Comparison of ENCODE assay signal across 23 cellular contexts in the genomic region with DNA sequence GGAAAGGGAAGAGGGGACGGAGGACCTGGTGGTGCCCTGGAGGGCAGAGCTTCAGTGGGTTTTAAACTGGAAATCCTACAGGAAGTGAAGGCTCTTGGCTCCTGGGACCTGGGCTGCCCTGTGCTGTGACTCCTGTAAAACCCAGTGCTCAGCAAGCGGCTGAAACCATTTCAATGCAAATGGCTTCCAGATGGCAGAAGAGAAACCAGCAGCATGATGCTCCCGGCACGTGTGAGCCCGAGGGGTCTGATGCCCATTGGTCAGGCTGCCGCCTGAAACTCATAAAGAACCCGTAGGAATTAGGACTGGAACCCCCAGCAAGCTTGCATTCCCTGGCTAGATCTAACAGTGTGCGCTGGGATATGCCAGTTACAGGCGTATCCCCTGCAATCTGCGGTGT.
DNase-seq lines count a peak whose midpoint lies in the region; ATAC-seq and TF ChIP-seq lines count a peak whose summit lies in the region.
"Had no signal": no experiment of that assay in that cellular context is flagged by ENCODE, and none has a peak within 500 bp of the region (broad histone marks: within the 10 kb centered on the region; RNA-seq: fewer than 3 reads in every experiment).

No MANE protein-coding gene starts in this region.

- H3K18ac ChIP-seq in H9 (ENCODE audit: insufficient read length, low read depth, low read length): no peak overlapping the region

- peaks cover 10% of the 10 kb centered on the region for H3K27me3 Mint-ChIP-seq in H9 (ENCODE audit: low read depth)
- H3K27me3 Mint-ChIP-seq in endodermal cell (ENCODE audit: insufficient read depth): no peaks in the 10 kb centered on the region
- H3K27me3 Mint-ChIP-seq in neural progenitor cell (ENCODE audit: insufficient read depth, low read depth): no peaks in the 10 kb centered on the region

- ATAC-seq in activated CD4-positive, CD25-positive, alpha-beta regulatory T cell treated with anti-CD3 and anti-CD28 coated beads, Interleukin-2, amount 50 U/mL, for 24 hours: no peak
- ATAC-seq in HG03571 (IDR thresholded peaks at IDR 0.05; ENCODE audit: unreplicated experiment): no peak
- ATAC-seq: activated CD8-positive, alpha-beta T cell treated with anti-CD3 and anti-CD28 coated beads for 36 hours; GM12878; HepG2 had no signal

- no peak overlapping the region for H2BK120ac ChIP-seq in H9 (ENCODE audit: low read depth, low read length, poor library complexity, severe bottlenecking)

- no peak overlapping the region for H3K23ac ChIP-seq in H9 (ENCODE audit: insufficient read length, low read depth, low read length)

- H3K27ac Mint-ChIP-seq in H9: peak overlapping the region in 1 of 3 experiments; percentile 38; a peak in 2 of 7 replicates
- H3K27ac Mint-ChIP-seq in endodermal cell: no peak overlapping the region
- H3K27ac Mint-ChIP-seq in neural progenitor cell: no peak overlapping the region
- H3K27ac Mint-ChIP-seq: activated CD8-positive, alpha-beta T cell treated with anti-CD3 and anti-CD28 coated beads for 36 hours; activated naive CD8-positive, alpha-beta T cell treated with anti-CD3 and anti-CD28 coated beads, Interleukin-2, amount 10 ng/mL, durations not matched to agents 7 days and 5 days; activated T-helper 2 cell treated with anti-CD3 and anti-CD28 coated beads, Interferon-gamma antibody, Interleukin-2, Interleukin-4, amounts not matched to agents 10 μg/mL and 5 μg/mL and 100 μg/mL, durations not matched to agents 14 hours and 24 hours and 36 hours; HFFc6 had no signal

- no peaks in the 10 kb centered on the region for H4K20me1 ChIP-seq in BLaER1
- H4K20me1 ChIP-seq in H9 (ENCODE audit: control insufficient read depth, insufficient read depth, insufficient read length): no peaks in the 10 kb centered on the region
- H4K20me1 ChIP-seq in neural progenitor cell (ENCODE audit: low read depth): no peaks in the 10 kb centered on the region
- no peaks in the 10 kb centered on the region for H4K20me1 ChIP-seq in osteoblast (ENCODE audit: insufficient read depth, low read length)

- H2BK5ac ChIP-seq in H9 (ENCODE audit: insufficient read length, low read length): no peak overlapping the region

- no peak overlapping the region for H2AK5ac ChIP-seq in H9 (ENCODE audit: insufficient read length, low read length)

- H3F3A ChIP-seq in neural progenitor cell (ENCODE audit: low read depth): no peaks in the 10 kb centered on the region

- no peak overlapping the region for H4K8ac ChIP-seq in H9 (replicated peaks; ENCODE audit: insufficient read length, low read depth, low read length)

- H3K79me2 ChIP-seq in H9 (ENCODE audit: insufficient read depth, low read length) (no peaks in the 10 kb centered on the region), neural progenitor cell (ENCODE audit: low read depth) (no peaks in the 10 kb centered on the region), osteoblast (ENCODE audit: insufficient read depth, low read length) (no peaks in the 10 kb centered on the region)

- H2BK12ac ChIP-seq in H9 (ENCODE audit: insufficient read length, low read depth, low read length): no peak overlapping the region

- H3K27ac ChIP-seq in BLaER1 (peak overlapping the region; percentile 78), H9 (ENCODE audit: insufficient read length, low read depth, low read length) (no peak overlapping the region), endodermal cell (ENCODE audit: low read depth, low read length) (no peak overlapping the region), neural progenitor cell (no peak overlapping the region), osteoblast (ENCODE audit: low read depth, low read length) (no peak overlapping the region)
- H3K27ac ChIP-seq: psoas muscle, SJSA1 had no signal

- DNase-seq in H9: peak; percentile 58
- peak; percentile 55 for DNase-seq in endodermal cell
- no peak for DNase-seq in neural progenitor cell (ENCODE audit: low spot score)
- DNase-seq in osteoblast (ENCODE audit: insufficient read length, low spot score, missing footprints): no peak
- DNase-seq: activated CD4-positive, alpha-beta T cell treated with anti-CD3 and anti-CD28 coated beads for 1 hour; activated CD8-positive, alpha-beta T cell treated with anti-CD3 and anti-CD28 coated beads for 36 hours; activated naive CD8-positive, alpha-beta T cell treated with anti-CD3 and anti-CD28 coated beads, Interleukin-2, amount 10 ng/mL, durations not matched to agents 7 days and 5 days; head of caudate nucleus; HFFc6; Karpas-422; NCI-H1436; NCI-H82; psoas muscle had no signal

- no peak overlapping the region for H2BK20ac ChIP-seq in H9 (ENCODE audit: low read depth, low read length, poor library complexity, severe bottlenecking)

- H3K36me3 Mint-ChIP-seq in H9 (ENCODE audit: insufficient read depth in 1 of 3, low read depth in 3 of 3) (no peaks in the 10 kb centered on the region), endodermal cell (ENCODE audit: low read depth) (peaks cover 9% of the 10 kb centered on the region), neural progenitor cell (peaks cover 9% of the 10 kb centered on the region)
- H3K36me3 Mint-ChIP-seq: activated naive CD8-positive, alpha-beta T cell treated with anti-CD3 and anti-CD28 coated beads, Interleukin-2, amount 10 ng/mL, durations not matched to agents 7 days and 5 days had no signal

- H3K56ac ChIP-seq in H9 (ENCODE audit: insufficient read length, low read depth, low read length): no peak overlapping the region

- H3K36me3 ChIP-seq in BLaER1 (no peaks in the 10 kb centered on the region), endodermal cell (ENCODE audit: control insufficient read depth, insufficient read depth, low read length) (peaks cover 45% of the 10 kb centered on the region), neural progenitor cell (no peaks in the 10 kb centered on the region), osteoblast (ENCODE audit: insufficient read depth, low read length) (no peaks in the 10 kb centered on the region)
- H3K36me3 ChIP-seq: SJSA1, tibial nerve had no signal

- TF ChIP-seq CTCF in H9 (conservative IDR thresholded peaks at IDR 0.05): no peak
- no peak for TF ChIP-seq CTCF in endodermal cell (conservative IDR thresholded peaks at IDR 0.05)
- no peak for TF ChIP-seq CTCF in neural progenitor cell (IDR thresholded peaks at IDR 0.05)
- TF ChIP-seq CTCF in osteoblast (IDR thresholded peaks at IDR 0.05; ENCODE audit: extremely low read depth, low read depth, low read length): no peak

- no peak overlapping the region for H4K5ac ChIP-seq in H9 (ENCODE audit: insufficient read length, low read depth, low read length)

- H2AFZ ChIP-seq in H9 (ENCODE audit: low read length) (no peak overlapping the region), neural progenitor cell (replicated peaks) (no peak overlapping the region), osteoblast (ENCODE audit: low read length) (no peak overlapping the region)

- H3K23me2 ChIP-seq in H9 (ENCODE audit: insufficient read length, low read depth, low read length, poor library complexity, severe bottlenecking): no peaks in the 10 kb centered on the region

- H3K14ac ChIP-seq in H9 (ENCODE audit: insufficient read depth, low read length): no peak overlapping the region

- no peaks in the 10 kb centered on the region for H3K9me3 Mint-ChIP-seq in H9
- no peaks in the 10 kb centered on the region for H3K9me3 Mint-ChIP-seq in endodermal cell
- H3K9me3 Mint-ChIP-seq in neural progenitor cell: no peaks in the 10 kb centered on the region
- H3K9me3 Mint-ChIP-seq: activated CD8-positive, alpha-beta T cell treated with anti-CD3 and anti-CD28 coated beads for 36 hours; activated naive CD8-positive, alpha-beta T cell treated with anti-CD3 and anti-CD28 coated beads, Interleukin-2, amount 10 ng/mL, durations not matched to agents 7 days and 5 days; activated T-helper 2 cell treated with anti-CD3 and anti-CD28 coated beads, Interferon-gamma antibody, Interleukin-2, Interleukin-4, amounts not matched to agents 10 μg/mL and 5 μg/mL and 100 μg/mL, durations not matched to agents 14 hours and 24 hours and 36 hours; HFFc6 had no signal

- H3K4me3 Mint-ChIP-seq in H9 (no peak overlapping the region), endodermal cell (no peak overlapping the region), neural progenitor cell (no peak overlapping the region)
- H3K4me3 Mint-ChIP-seq: activated CD8-positive, alpha-beta T cell treated with anti-CD3 and anti-CD28 coated beads for 36 hours; activated naive CD8-positive, alpha-beta T cell treated with anti-CD3 and anti-CD28 coated beads, Interleukin-2, amount 10 ng/mL, durations not matched to agents 7 days and 5 days; CD14-positive monocyte; HFFc6 had no signal

- no peak overlapping the region for H3K4ac ChIP-seq in H9 (ENCODE audit: low read depth, low read length)

- no peak overlapping the region for H2BK15ac ChIP-seq in H9 (ENCODE audit: low read depth, low read length)

- H3K4me2 ChIP-seq in BLaER1: peak overlapping the region; percentile 86
- H3K4me2 ChIP-seq in H9 (ENCODE audit: insufficient read depth, insufficient read length, low read length): no peak overlapping the region
- H3K4me2 ChIP-seq in neural progenitor cell: peak overlapping the region; percentile 47
- H3K4me2 ChIP-seq in osteoblast (ENCODE audit: insufficient read depth, low read length): no peak overlapping the region

- no peaks in the 10 kb centered on the region for H3K9me3 ChIP-seq in BLaER1
- no peaks in the 10 kb centered on the region for H3K9me3 ChIP-seq in H9 (ENCODE audit: control insufficient read depth, low read depth, low read length)
- no peaks in the 10 kb centered on the region for H3K9me3 ChIP-seq in endodermal cell (ENCODE audit: control insufficient read depth, low read length)
- H3K9me3 ChIP-seq in neural progenitor cell (ENCODE audit: low read depth): no peaks in the 10 kb centered on the region
- H3K9me3 ChIP-seq in osteoblast (ENCODE audit: low read depth, low read length): no peaks in the 10 kb centered on the region
- H3K9me3 ChIP-seq: psoas muscle, SJSA1, tibial nerve had no signal

- H3K4me3 ChIP-seq in BLaER1: no peak overlapping the region
- no peak overlapping the region for H3K4me3 ChIP-seq in endodermal cell (ENCODE audit: low read length)
- no peak overlapping the region for H3K4me3 ChIP-seq in neural progenitor cell
- H3K4me3 ChIP-seq in osteoblast (ENCODE audit: insufficient read depth, low read length): no peak overlapping the region
- H3K4me3 ChIP-seq: GM12878, psoas muscle, SJSA1, skin epidermis, tibial nerve had no signal

- H3K79me1 ChIP-seq in H9 (ENCODE audit: insufficient read depth, low read depth, low read length, poor library complexity, severe bottlenecking): no peaks in the 10 kb centered on the region

- H3K4me1 Mint-ChIP-seq in H9: peaks cover 16% of the 10 kb centered on the region in 2 experiments
- H3K4me1 Mint-ChIP-seq in endodermal cell: peaks cover 7% of the 10 kb centered on the region
- peaks cover 22% of the 10 kb centered on the region for H3K4me1 Mint-ChIP-seq in neural progenitor cell

- peaks cover 92% of the 10 kb centered on the region for H3K4me1 ChIP-seq in BLaER1
- no peaks in the 10 kb centered on the region for H3K4me1 ChIP-seq in H9 (ENCODE audit: insufficient read depth, low read length)
- H3K4me1 ChIP-seq in endodermal cell (ENCODE audit: control insufficient read depth, insufficient read depth, low read length): peaks cover 30% of the 10 kb centered on the region
- peaks cover 12% of the 10 kb centered on the region for H3K4me1 ChIP-seq in neural progenitor cell
- peaks cover 10% of the 10 kb centered on the region for H3K4me1 ChIP-seq in osteoblast (ENCODE audit: insufficient read depth, low read length)
- H3K4me1 ChIP-seq: psoas muscle, SJSA1 had no signal

- WGBS in H9 (ENCODE audit: extremely low coverage, insufficient read length, low lambda C conversion rate): no CpG with 5 or more reads among the region's 10 CpGs
- WGBS in endodermal cell (ENCODE audit: insufficient coverage in 1 of 2, insufficient read length in 1 of 2), 2 experiments: 75 to 84% methylated on average over 8 to 10 of the region's 10 CpGs

- H4K91ac ChIP-seq in H9 (ENCODE audit: insufficient read length, low read depth, low read length): no peak overlapping the region

- H3T11ph ChIP-seq in H9 (ENCODE audit: low read length): no peak overlapping the region

- H3K9ac ChIP-seq in BLaER1 (peak overlapping the region; percentile 30; the same call in 1 of the 2 replicates), H9 (ENCODE audit: extremely low read depth, insufficient read length, low read length) (no peak overlapping the region), endodermal cell (ENCODE audit: extremely low read depth, low read length, poor library complexity, severe bottlenecking) (no peak overlapping the region), neural progenitor cell (no peak overlapping the region)

- H3K27me3 ChIP-seq in BLaER1 (no peaks in the 10 kb centered on the region), H9 (ENCODE audit: insufficient read depth, low read length) (no peaks in the 10 kb centered on the region), endodermal cell (ENCODE audit: control insufficient read depth, insufficient read depth, low read length, poor library complexity, severe bottlenecking) (no peaks in the 10 kb centered on the region), neural progenitor cell (no peaks in the 10 kb centered on the region), osteoblast (ENCODE audit: insufficient read depth, low read length) (no peaks in the 10 kb centered on the region)
- H3K27me3 ChIP-seq: SJSA1, tibial nerve had no signal

Comparison
In these comparisons a context has a peak if more than half of its experiments do, and no peak if none do; other contexts are left out.
1. H3K4me2 ChIP-seq: peak in BLaER1 (single experiment) and neural progenitor cell (single experiment); none in H9 (single experiment) and osteoblast (single experiment).
2. DNase-seq: peak in H9 (single experiment) and endodermal cell (single experiment); none in neural progenitor cell (single experiment) and osteoblast (single experiment).